8 cellular contexts compared by ENCODE assay signal in genomic region chr12:32679091-32679909, GRCh38. TPM values are rescaled to one million over a fixed set of nuclear protein-coding genes. Genes with fewer than 3 reads are reported as not detected.
DNase-seq lines count a peak whose midpoint lies in the region; ATAC-seq and TF ChIP-seq lines count a peak whose summit lies in the region.

TSS of gene DNM1L (plus strand) at chr12:32679301. CDS start at chr12:32679364, 63 bp downstream.

- peak; percentile 91 for ATAC-seq in GM18499 (IDR thresholded peaks at IDR 0.05; ENCODE audit: insufficient read depth, unreplicated experiment)
- ATAC-seq in HG02943 (IDR thresholded peaks at IDR 0.05; ENCODE audit: low read depth, unreplicated experiment): peak; percentile 98

- H3K4me1 ChIP-seq in right atrium auricular region: peaks cover 0 to 13% of the 10 kb centered on the region in 2 donors
- no peaks in the 10 kb centered on the region for H3K4me1 ChIP-seq in uterus

- peak; percentile 78 for DNase-seq in NCI-H187 treated with DMSO at 0.1 percent for 48 hours (lab: John Stamatoyannopoulos, UW)
- DNase-seq in anterior cingulate cortex (lab: John Stamatoyannopoulos, UW): peak; percentile 62 to 98 (median 93)
- DNase-seq in right atrium auricular region (ENCODE audit: low spot score): peak; percentile 90
- peak; percentile 90 for DNase-seq in pulmonary artery endothelial cell (ENCODE audit: low read depth, low spot score)
- peak; percentile 93 for DNase-seq in uterus

- H3K36me3 ChIP-seq in right atrium auricular region (no peaks in the 10 kb centered on the region), uterus (no peaks in the 10 kb centered on the region)

- peak; percentile 75 to 79 for TF ChIP-seq POLR2A in uterus (IDR thresholded peaks at IDR 0.05)

- no peaks in the 10 kb centered on the region for H3K27me3 ChIP-seq in right atrium auricular region
- no peaks in the 10 kb centered on the region for H3K27me3 ChIP-seq in uterus

- peak within 1 kb of the TSS; percentile 94 to 98 for H3K27ac ChIP-seq in right atrium auricular region
- H3K27ac ChIP-seq in uterus: peak within 1 kb of the TSS; percentile 92 to 93

- H3K4me3 ChIP-seq in right atrium auricular region (peak within 1 kb of the TSS; percentile 91 to 99), uterus (peak within 1 kb of the TSS; percentile 54 to 93)

- H3K9me3 ChIP-seq in right atrium auricular region (no peaks in the 10 kb centered on the region), uterus (no peaks in the 10 kb centered on the region)

- intact Hi-C loops in T-helper 2 cell treated with Interferon-gamma antibody and Interleukin-4, amounts not matched to agents 100 ng/mL and 5 ng/mL, for 36 hours (cut with micrococcal nuclease): loop anchor here (1.0 to 10.0 kb wide), 7 partner anchors 76 to 1354 kb away; partner anchors contain the start of genes ALG10, AMN1, ETFBKMT and FGD4
- intact Hi-C loops in uterus (cut with DNase I; ENCODE audit: low total_unique reads): no loop called here

- peak in 1 of 2 donors; percentile 37 for TF ChIP-seq CTCF in right atrium auricular region (IDR thresholded peaks at IDR 0.05)
- peak in 2 of 4 experiments; percentile 5 to 34 for TF ChIP-seq CTCF in uterus (IDR thresholded peaks at IDR 0.05)

RNA-seq across cellular contexts. Expression of gene DNM1L, which starts in this region (rescaled TPM):
- 71.7 and 72.2 TPM in 2 replicates for total RNA-seq in T-helper 2 cell treated with Interferon-gamma antibody and Interleukin-4, amounts not matched to agents 100 ng/mL and 5 ng/mL, for 36 hours
- total RNA-seq in right atrium auricular region (10 to 100 TPM; 33.6 to 51.1 TPM), pulmonary artery endothelial cell (77.6 and 99.1 TPM in 2 replicates), uterus (100 to 1,000 TPM in 1 of 4 donors, 10 to 100 TPM in 3; 32.3 to 122 (median 62.2) TPM)

Comparison
In these comparisons a context has a peak if more than half of its experiments do, and no peak if none do; other contexts are left out.
1. Peak in every context shown above with its lines: DNase-seq, ATAC-seq, H3K4me3 ChIP-seq and H3K27ac ChIP-seq.